In the genomic region with DNA sequence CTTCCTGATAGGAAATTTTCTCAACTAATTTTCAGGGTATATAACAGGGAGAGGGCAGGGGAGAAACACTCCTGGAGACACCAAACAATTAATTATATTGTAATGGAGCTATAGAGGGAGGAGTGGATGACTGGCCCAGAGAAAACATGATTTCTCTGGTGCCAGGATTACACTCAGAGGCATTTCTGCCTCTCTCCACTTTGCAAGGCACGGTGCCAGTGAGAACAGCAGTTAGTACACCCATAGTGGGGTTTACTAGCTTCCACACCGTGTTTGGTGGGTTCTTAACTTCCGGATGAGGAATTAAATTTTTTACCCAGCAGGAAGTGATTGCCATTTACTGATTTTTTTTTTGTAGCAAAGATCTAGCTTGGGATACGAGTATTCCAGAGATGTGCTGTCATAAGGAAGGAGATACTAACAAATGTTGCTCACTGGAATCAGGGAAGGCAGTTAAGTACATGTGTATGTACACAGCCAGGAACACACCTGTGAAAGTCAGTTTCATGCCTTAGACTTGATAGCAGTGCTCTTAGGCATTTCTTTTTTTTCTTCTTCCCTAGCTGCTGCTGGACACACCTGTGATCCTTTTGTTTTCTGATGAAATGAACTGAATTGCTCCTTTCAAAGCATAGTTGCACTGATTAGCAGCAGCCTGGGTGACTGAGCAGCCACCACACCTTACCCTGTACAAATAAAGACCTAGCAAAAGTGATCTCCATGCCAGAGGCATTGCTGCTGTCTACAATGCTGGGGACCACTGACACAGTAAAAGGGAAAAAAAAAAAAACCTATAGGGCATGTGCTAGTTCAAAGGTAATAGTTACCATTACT, we compare ENCODE assay signal across 14 cellular contexts.
"Had no signal": no experiment of that assay in that cellular context is flagged by ENCODE, and none has a peak within 500 bp of the region (broad histone marks: within the 10 kb centered on the region; RNA-seq: fewer than 3 reads in every experiment).

No MANE protein-coding gene starts in this region.

- H3K27ac Mint-ChIP-seq: activated naive CD8-positive, alpha-beta T cell treated with anti-CD3 and anti-CD28 coated beads, Interleukin-2, amount 50 U/mL, for 24 hours; progenitor cell of endocrine pancreas had no signal

- ATAC-seq: activated naive CD8-positive, alpha-beta T cell treated with anti-CD3 and anti-CD28 coated beads, Interleukin-2, amount 50 U/mL, for 24 hours; foreskin keratinocyte; right lobe of liver; upper lobe of right lung had no signal

- H3K36me3 ChIP-seq: right lobe of liver had no signal

- DNase-seq: activated CD4-positive, alpha-beta T cell treated with anti-CD3 and anti-CD28 coated beads for 48 hours; activated naive CD4-positive, alpha-beta T cell treated with Interleukin-2 at 50 U/mL for 16 hours; activated naive CD8-positive, alpha-beta T cell treated with anti-CD3 and anti-CD28 coated beads, Interleukin-2, amount 50 U/mL, for 24 hours; foreskin keratinocyte; left ventricle myocardium inferior; midbrain; naive B cell; right lobe of liver; stimulated activated naive CD4-positive, alpha-beta T cell treated with Interleukin-2 at 50 U/mL for 16 hours; T-helper 1 cell; testis; upper lobe of right lung had no signal

- H3K4me1 ChIP-seq: ascending aorta, foreskin keratinocyte, right lobe of liver, testis, upper lobe of right lung had no signal

- H3K4me3 ChIP-seq: ascending aorta, left ventricle myocardium inferior, right lobe of liver, testis, upper lobe of right lung had no signal

- H3K9me3 ChIP-seq: ascending aorta, left ventricle myocardium inferior, right lobe of liver, testis, upper lobe of right lung had no signal

- H3K27me3 Mint-ChIP-seq: activated naive CD8-positive, alpha-beta T cell treated with anti-CD3 and anti-CD28 coated beads, Interleukin-2, amount 50 U/mL, for 24 hours; naive B cell; progenitor cell of endocrine pancreas had no signal

- H3K27me3 ChIP-seq: ascending aorta, foreskin keratinocyte, right lobe of liver, testis, upper lobe of right lung had no signal

- H3K4me1 Mint-ChIP-seq: naive B cell had no signal

- H3K4me3 Mint-ChIP-seq: activated naive CD8-positive, alpha-beta T cell treated with anti-CD3 and anti-CD28 coated beads, Interleukin-2, amount 50 U/mL, for 24 hours; naive B cell had no signal

- H3K27ac ChIP-seq: ascending aorta, foreskin keratinocyte, left ventricle myocardium inferior, right lobe of liver, testis, upper lobe of right lung had no signal

- H3K9me3 Mint-ChIP-seq: activated naive CD8-positive, alpha-beta T cell treated with anti-CD3 and anti-CD28 coated beads, Interleukin-2, amount 50 U/mL, for 24 hours; naive B cell had no signal
